In the genomic region with DNA sequence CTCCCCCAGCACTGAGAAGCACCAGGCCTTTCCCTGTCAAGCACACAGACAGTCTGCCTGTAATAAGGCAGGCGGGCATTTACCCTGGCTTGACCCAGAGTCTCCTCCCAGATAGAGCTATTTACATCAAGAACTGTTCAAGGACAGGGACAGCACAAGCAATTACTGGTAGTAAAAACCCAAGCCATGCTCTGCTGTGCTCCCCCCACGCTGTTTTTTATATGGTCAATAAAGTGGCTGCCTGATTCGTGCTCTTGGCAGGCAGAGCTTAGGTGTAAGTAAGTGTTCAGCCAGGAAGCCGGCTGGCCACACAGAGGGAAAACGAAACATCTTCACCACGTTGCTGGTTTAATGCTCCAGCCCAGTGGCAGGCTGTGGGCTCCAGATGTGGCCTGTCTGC, we compare ENCODE assay signal across 18 cellular contexts.
"Had no signal": no experiment of that assay in that cellular context is flagged by ENCODE, and none has a peak within 500 bp of the region (broad histone marks: within the 10 kb centered on the region; RNA-seq: fewer than 3 reads in every experiment).

No MANE protein-coding gene starts in this region.

- DNase-seq: activated CD4-positive, alpha-beta T cell treated with anti-CD3 and anti-CD28 coated beads for 1 hour; activated gamma-delta T cell; adrenal gland; foreskin keratinocyte; glutamatergic neuron; hypothalamus; left ventricle myocardium superior; mesenchymal stem cell; naive thymus-derived CD4-positive, alpha-beta T cell; stimulated activated naive B cell treated with anti-CD40 and anti-IgM and Interleukin-4, amounts not matched to agents 10 μg/mL and 1 μg/mL and 100 μg/mL, for 72 hours; T-helper 2 cell; upper lobe of right lung; WERI-Rb-1 had no signal

- H3K27me3 ChIP-seq: adrenal gland, breast epithelium, foreskin keratinocyte, neutrophil, upper lobe of right lung had no signal

- H3K27ac Mint-ChIP-seq: activated naive CD4-positive, alpha-beta T cell treated with anti-CD3 and anti-CD28 coated beads, Interleukin-2, amount 50 U/mL, for 72 hours; naive thymus-derived CD4-positive, alpha-beta T cell; stimulated activated naive B cell treated with anti-CD40 and anti-IgM and Interleukin-4, amounts not matched to agents 10 μg/mL and 1 μg/mL and 100 μg/mL, for 72 hours had no signal

- H3K4me1 Mint-ChIP-seq: naive thymus-derived CD4-positive, alpha-beta T cell; stimulated activated naive B cell treated with anti-CD40 and anti-IgM and Interleukin-4, amounts not matched to agents 10 μg/mL and 1 μg/mL and 100 μg/mL, for 72 hours had no signal

- H3K36me3 Mint-ChIP-seq: activated naive CD4-positive, alpha-beta T cell treated with anti-CD3 and anti-CD28 coated beads, Interleukin-2, amount 50 U/mL, for 72 hours; naive thymus-derived CD4-positive, alpha-beta T cell; stimulated activated naive B cell treated with anti-CD40 and anti-IgM and Interleukin-4, amounts not matched to agents 10 μg/mL and 1 μg/mL and 100 μg/mL, for 72 hours had no signal

- H3K4me3 Mint-ChIP-seq: naive thymus-derived CD4-positive, alpha-beta T cell; stimulated activated naive B cell treated with anti-CD40 and anti-IgM and Interleukin-4, amounts not matched to agents 10 μg/mL and 1 μg/mL and 100 μg/mL, for 72 hours had no signal

- ATAC-seq: activated naive CD4-positive, alpha-beta T cell treated with anti-CD3 and anti-CD28 coated beads, Interleukin-2, amount 50 U/mL, for 72 hours; foreskin keratinocyte; left ventricle myocardium superior; naive thymus-derived CD4-positive, alpha-beta T cell; stimulated activated naive B cell treated with anti-CD40 and anti-IgM and Interleukin-4, amounts not matched to agents 10 μg/mL and 1 μg/mL and 100 μg/mL, for 72 hours; upper lobe of right lung had no signal

- H3K4me3 ChIP-seq: adrenal gland, breast epithelium, coronary artery, thoracic aorta, upper lobe of right lung had no signal

- H3K9me3 ChIP-seq: adrenal gland, breast epithelium, neutrophil, thoracic aorta, upper lobe of right lung had no signal

- H3K27me3 Mint-ChIP-seq: stimulated activated naive B cell treated with anti-CD40 and anti-IgM and Interleukin-4, amounts not matched to agents 10 μg/mL and 1 μg/mL and 100 μg/mL, for 72 hours had no signal

- H3K27ac ChIP-seq: adrenal gland, breast epithelium, coronary artery, foreskin keratinocyte, neutrophil, thoracic aorta, upper lobe of right lung, WERI-Rb-1 had no signal

- H3K4me1 ChIP-seq: adrenal gland, breast epithelium, foreskin keratinocyte, upper lobe of right lung had no signal

- H3K9me3 Mint-ChIP-seq: activated naive CD4-positive, alpha-beta T cell treated with anti-CD3 and anti-CD28 coated beads, Interleukin-2, amount 50 U/mL, for 72 hours; naive thymus-derived CD4-positive, alpha-beta T cell; stimulated activated naive B cell treated with anti-CD40 and anti-IgM and Interleukin-4, amounts not matched to agents 10 μg/mL and 1 μg/mL and 100 μg/mL, for 72 hours had no signal

- H3K36me3 ChIP-seq: adrenal gland, breast epithelium, neutrophil, thoracic aorta, upper lobe of right lung, WERI-Rb-1 had no signal
